ENCODE assay signal across 8 cellular contexts in the genomic region with DNA sequence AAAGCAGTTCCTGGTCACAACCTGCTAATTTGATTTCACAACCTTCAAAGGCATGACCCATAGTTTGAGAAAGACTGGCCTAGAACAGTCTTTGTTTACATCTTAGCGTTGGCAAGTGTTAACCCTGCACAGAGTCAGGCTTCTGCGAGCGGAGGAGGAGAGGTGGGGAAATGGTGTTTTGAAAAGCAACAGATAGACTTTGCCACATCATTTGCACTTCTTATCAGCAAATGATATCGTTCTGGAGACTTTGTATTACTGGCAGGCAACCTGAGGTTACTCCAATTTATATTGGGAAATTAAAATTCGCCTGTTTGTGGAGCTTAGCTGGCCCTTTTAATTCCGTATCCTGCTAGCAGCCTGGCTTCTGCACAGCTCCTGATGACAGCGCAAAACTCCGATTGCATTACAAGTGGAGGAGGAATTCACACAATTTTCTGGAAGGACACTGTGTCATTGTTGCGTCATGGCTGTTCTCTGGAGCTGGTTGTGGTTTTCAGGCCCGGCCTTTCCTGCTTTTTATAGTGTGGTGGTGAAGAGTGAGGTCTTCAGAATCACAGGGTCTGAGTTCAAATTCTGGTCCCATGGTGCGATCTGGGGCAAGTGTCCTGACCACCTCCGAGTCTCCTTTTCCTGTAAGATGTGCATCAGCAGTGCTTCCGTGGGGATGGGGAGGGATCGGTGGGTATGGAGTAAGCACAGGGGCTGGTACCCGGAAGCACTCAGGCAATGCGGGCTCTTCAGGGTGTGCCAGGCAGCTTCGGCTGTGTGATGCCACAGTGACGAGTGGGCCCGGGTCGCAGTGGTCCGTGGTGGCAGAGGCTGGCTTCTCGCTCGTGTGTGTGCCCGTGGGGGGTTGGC. TPM values are rescaled to one million over a fixed set of nuclear protein-coding genes. Genes with fewer than 3 reads are reported as not detected.
A peak's percentile ranks its signal among the peaks of the same experiment; 100 is the strongest.
DNase-seq lines count a peak whose midpoint lies in the region; ATAC-seq and TF ChIP-seq lines count a peak whose summit lies in the region.

No MANE protein-coding gene starts in this region.

- H3K27me3 Mint-ChIP-seq in HFFc6 (ENCODE audit: insufficient read depth) = peaks cover 3% of the 10 kb centered on the region; the same call in 1 of the 2 replicates

- peak overlapping the region; percentile 94 for H3K27ac Mint-ChIP-seq in HFFc6

- ATAC-seq in HG02840 (IDR thresholded peaks at IDR 0.05; ENCODE audit: low FRiP score, unreplicated experiment) (no peak), GM18873 (IDR thresholded peaks at IDR 0.05; ENCODE audit: low FRiP score, unreplicated experiment) (no peak)

- intact Hi-C loops in spleen (cut with DNase I; ENCODE audit: low total_unique reads) = no loop called here

- H3K27me3 ChIP-seq in spleen (replicated peaks in 1 of 7) = no peaks in the 10 kb centered on the region

- no peak for TF ChIP-seq CTCF in HFFc6 (IDR thresholded peaks at IDR 0.05)
- no peak for TF ChIP-seq CTCF in spleen (IDR thresholded peaks at IDR 0.05 in 8 of 11, conservative IDR thresholded peaks at IDR 0.05 in 3 of 11)

- H3K9me3 Mint-ChIP-seq in HFFc6 = no peaks in the 10 kb centered on the region

- H3K27ac ChIP-seq in angular gyrus (ENCODE audit: low read depth, low read length) (peak overlapping the region; percentile 99), spleen (peak overlapping the region in 6 of 8 donors; percentile 49 to 86 (median 80))

- DNase-seq in HFFc6 (peak; percentile 97), iris pigment epithelial cell (ENCODE audit: low read depth) (peak; percentile 100), spleen (no peak), NCI-H524 (lab: John Stamatoyannopoulos, UW) (no peak)
- DNase-seq in stimulated activated CD4-positive, alpha-beta T cell treated with anti-CD3 and anti-CD28 coated beads, Interleukin-2, amount 100 ng/mL, for 24 hours = no peak

- no peaks in the 10 kb centered on the region for H3K9me3 ChIP-seq in spleen

- no peak overlapping the region for H3K4me3 ChIP-seq in spleen

- peak overlapping the region; percentile 74 for H3K4me3 Mint-ChIP-seq in HFFc6

- 66 to 84% (median 73%) methylated on average over 14 to 24 of the region's 24 CpGs for WGBS in spleen, 5 donors

- H3K4me1 Mint-ChIP-seq in HFFc6 (ENCODE audit: low read depth) = peaks cover 63% of the 10 kb centered on the region

- H3K4me1 ChIP-seq in spleen = peaks cover 0 to 65% (median 37%) of the 10 kb centered on the region in 6 donors

- peaks cover 6% of the 10 kb centered on the region for H3K36me3 Mint-ChIP-seq in HFFc6 (ENCODE audit: low read depth)

- no peak for TF ChIP-seq POLR2A in spleen (IDR thresholded peaks at IDR 0.05)

- H3K36me3 ChIP-seq in spleen = peaks cover 0 to 31% (median 0%) of the 10 kb centered on the region in 6 donors

RNA-seq across cellular contexts. Expression of gene EHD2, which starts 49.1 kb away (rescaled TPM):
- 100 to 1,000 TPM; 321 to 395 (median 334) TPM for total RNA-seq in HFFc6 (2021; fragmentation: NEBNext Ultra II Directional; extraction: Animal tissue kit (Norgen Biotek cat#: 25700))
- 10 to 100 TPM; 48.9 to 87.7 (median 64.3) TPM for total RNA-seq in spleen
- polyA plus RNA-seq in spleen = 10 to 100 TPM in 2 of 3 donors, 1 to 10 TPM in 1; 6.9 to 18.4 (median 10.6) TPM

RNA-seq across cellular contexts. Expression of gene BICRA, which starts 55.2 kb away (rescaled TPM):
- total RNA-seq in HFFc6 (2021; fragmentation: NEBNext Ultra II Directional; extraction: Animal tissue kit (Norgen Biotek cat#: 25700)) = 10 to 100 TPM; 11.8 to 16.7 (median 15.5) TPM
- 10 to 100 TPM; 10.9 to 21.8 (median 20.1) TPM for total RNA-seq in spleen
- polyA plus RNA-seq in spleen = 10 to 100 TPM in 1 of 3 donors, 1 to 10 TPM in 2; 2.2 to 10.2 (median 5.1) TPM

Comparison
In these comparisons a context has a peak if more than half of its experiments do, and no peak if none do; other contexts are left out.
1. DNase-seq: peak in HFFc6 (single experiment) and iris pigment epithelial cell (single experiment); none in spleen (single experiment), stimulated activated CD4-positive, alpha-beta T cell treated with anti-CD3 and anti-CD28 coated beads, Interleukin-2, amount 100 ng/mL, for 24 hours (0 of 2) and NCI-H524 (0 of 2).